In the genomic region with DNA sequence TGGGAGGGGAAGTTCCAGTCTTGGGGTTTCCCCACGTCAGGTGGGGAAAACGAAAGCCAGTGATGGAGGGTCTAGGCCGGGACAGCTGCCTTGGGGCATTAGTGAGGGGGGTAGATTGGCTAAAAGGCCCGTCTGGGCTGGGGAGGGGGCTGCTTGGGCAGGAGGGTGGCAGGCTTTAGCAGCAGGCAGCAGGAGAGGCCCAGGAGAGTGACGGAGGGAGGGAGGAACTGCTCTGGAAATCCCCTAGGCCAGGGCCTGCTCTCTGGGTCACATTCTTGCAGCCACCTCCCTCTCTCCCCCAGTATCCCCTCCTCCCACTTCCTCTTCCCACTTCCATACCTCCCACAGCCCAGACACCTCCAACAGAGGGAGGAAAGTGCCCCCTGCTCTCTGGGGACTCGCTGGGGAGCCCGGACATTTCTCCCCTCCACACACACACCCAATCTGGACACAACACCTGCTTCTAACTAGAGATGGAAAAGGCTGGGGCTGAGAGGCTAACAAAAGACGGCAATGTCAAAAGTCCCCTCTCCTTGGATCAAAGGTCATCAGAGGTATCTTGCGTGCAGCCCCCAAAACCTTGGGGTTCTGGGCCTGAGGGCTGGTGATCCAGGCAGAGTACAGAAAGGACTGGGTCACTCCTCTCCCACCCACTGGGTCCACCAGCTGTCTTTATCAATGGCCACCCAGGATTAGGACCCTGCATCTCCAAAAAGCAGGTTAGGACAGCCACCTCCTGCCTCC, we compare ENCODE assay signal across 8 cellular contexts. TPM values are rescaled to one million over a fixed set of nuclear protein-coding genes. Genes with fewer than 3 reads are reported as not detected.
DNase-seq lines count a peak whose midpoint lies in the region; TF ChIP-seq lines count a peak whose summit lies in the region.

No MANE protein-coding gene starts in this region.

- peaks cover 23% of the 10 kb centered on the region for H3K79me2 ChIP-seq in GM23248 (ENCODE audit: insufficient read depth)

- H3K36me3 ChIP-seq in GM23248 (ENCODE audit: low read depth) (no peaks in the 10 kb centered on the region), iPS-18a (ENCODE audit: control insufficient read depth, low read depth, low read length) (peaks cover 22% of the 10 kb centered on the region)

- H3K4me1 Mint-ChIP-seq in activated CD4-positive, alpha-beta memory T cell treated with anti-CD3 and anti-CD28 coated beads for 36 hours (ENCODE audit: low read depth), result peaks cover 35% of the 10 kb centered on the region

- no peak for TF ChIP-seq CTCF in AG10803 (conservative IDR thresholded peaks at IDR 0.05; ENCODE audit: low read length)

- peak overlapping the region; percentile 88 for H3K4me2 ChIP-seq in GM23248 (ENCODE audit: unreplicated experiment)

- no peak overlapping the region for H3K27ac ChIP-seq in GM23248
- no peak overlapping the region for H3K27ac ChIP-seq in iPS-18a (ENCODE audit: low read length)

- in situ Hi-C loops in GM23248 (cut with MboI), result no loop called here

- H3K4me3 Mint-ChIP-seq in activated CD4-positive, alpha-beta memory T cell treated with anti-CD3 and anti-CD28 coated beads for 36 hours, result peak overlapping the region; percentile 97

- H3K9me3 ChIP-seq in GM23248 (ENCODE audit: low read depth) (no peaks in the 10 kb centered on the region), iPS-18a (ENCODE audit: control insufficient read depth, low read depth, low read length) (no peaks in the 10 kb centered on the region)

- H3K9ac ChIP-seq in GM23248 (no peak overlapping the region), iPS-18a (ENCODE audit: low read length) (peak overlapping the region; percentile 16)

- peaks cover under 1% of the 10 kb centered on the region; the same call in 1 of the 2 replicates for H3F3A ChIP-seq in GM23248 (ENCODE audit: insufficient read depth)

- H3K4me1 ChIP-seq in GM23248 (ENCODE audit: insufficient read depth), result peaks cover 20% of the 10 kb centered on the region
- peaks cover 30% of the 10 kb centered on the region for H3K4me1 ChIP-seq in iPS-18a (ENCODE audit: control insufficient read depth, low read depth, low read length)

- H3K4me3 ChIP-seq in AG10803 (ENCODE audit: low read length), result peak overlapping the region; percentile 82
- H3K4me3 ChIP-seq in GM23248, result peak overlapping the region; percentile 87
- H3K4me3 ChIP-seq in iPS-18a (ENCODE audit: low read length), result peak overlapping the region; percentile 81

- CTCF ChIA-PET in activated CD4-positive, alpha-beta memory T cell treated with anti-CD3 and anti-CD28 coated beads for 36 hours (lab: Charles Lee), result interaction anchor here (0.6 to 5.8 kb wide), 9 partner anchors 8 to 91 kb away, joined by 3 to 68 read pairs (median 9); partner anchors contain the start of genes AARS2, HSP90AB1 and SLC29A1

- H3K9me2 ChIP-seq in GM23248 (ENCODE audit: insufficient read depth), result no peaks in the 10 kb centered on the region

- WGBS in GM23248 (ENCODE audit: low coverage in 1 of 2, low lambda C conversion rate in 2 of 2, missing lambda C conversion rate in 2 of 2), 2 experiments, result 58 to 66% methylated on average over 7 to 9 of the region's 9 CpGs

- no peaks in the 10 kb centered on the region for H4K20me1 ChIP-seq in GM23248 (ENCODE audit: insufficient read depth)

- peaks cover 1% of the 10 kb centered on the region for H3K27me3 Mint-ChIP-seq in activated CD4-positive, alpha-beta memory T cell treated with anti-CD3 and anti-CD28 coated beads for 36 hours

- POLR2A ChIA-PET in activated CD4-positive, alpha-beta memory T cell treated with anti-CD3 and anti-CD28 coated beads for 36 hours (lab: Charles Lee), result interaction anchor here (1.0 to 4.7 kb wide), 5 partner anchors 9 to 40 kb away, joined by 3 to 79 read pairs (median 4); partner anchors contain the start of genes HSP90AB1 and SLC29A1

- H3K27me3 ChIP-seq in GM23248 (replicated peaks; ENCODE audit: insufficient read depth), result peaks cover 4% of the 10 kb centered on the region; the same call in 1 of the 2 replicates
- no peaks in the 10 kb centered on the region for H3K27me3 ChIP-seq in iPS-18a (ENCODE audit: control insufficient read depth, insufficient read depth, low read length)

- no peak for DNase-seq in AG10803 (ENCODE audit: low read depth)
- no peak for DNase-seq in GM23248
- peak; percentile 68 for DNase-seq in activated CD4-positive, alpha-beta memory T cell treated with anti-CD3 and anti-CD28 coated beads for 36 hours
- DNase-seq in stimulated activated CD8-positive, alpha-beta memory T cell treated with anti-CD3 and anti-CD28 coated beads, Interleukin-4, amount 100 ng/mL, for 48 hours, result peak; percentile 57
- DNase-seq in NCI-H748 treated with DMSO at 0.1 percent for 48 hours (lab: John Stamatoyannopoulos, UW), result no peak
- DNase-seq in cortex of kidney (lab: John Stamatoyannopoulos, UW), result no peak
- no peak for DNase-seq in NCI-H69 (lab: John Stamatoyannopoulos, UW)

- intact Hi-C loops in activated CD4-positive, alpha-beta memory T cell treated with anti-CD3 and anti-CD28 coated beads for 36 hours (cut with micrococcal nuclease), result loop anchor here (2.0 kb wide), 2 partner anchors 27 to 41 kb away; partner anchors contain the start of gene SLC29A1

- H2AFZ ChIP-seq in GM23248, result no peak overlapping the region

- H3K9me3 Mint-ChIP-seq in activated CD4-positive, alpha-beta memory T cell treated with anti-CD3 and anti-CD28 coated beads for 36 hours, result no peaks in the 10 kb centered on the region

- H3K36me3 Mint-ChIP-seq in activated CD4-positive, alpha-beta memory T cell treated with anti-CD3 and anti-CD28 coated beads for 36 hours, result peaks cover 27% of the 10 kb centered on the region

- peak overlapping the region; percentile 94 for H3K27ac Mint-ChIP-seq in activated CD4-positive, alpha-beta memory T cell treated with anti-CD3 and anti-CD28 coated beads for 36 hours

RNA-seq across cellular contexts. Expression of gene NFKBIE, which starts 1.8 kb away (rescaled TPM):
- 2.3 and 6.3 TPM in 2 replicates for total RNA-seq in GM23248 (2014; rRNA removed; shearing (Covaris generic))
- polyA plus RNA-seq in GM23248 (2016; fragmentation: Nextera tagmentation; extraction: Ambion mirVana), result 3.5 and 4.5 TPM in 2 replicates
- 10 to 100 TPM; 24.7 to 25.1 TPM for total RNA-seq in activated CD4-positive, alpha-beta memory T cell treated with anti-CD3 and anti-CD28 coated beads for 36 hours

RNA-seq across cellular contexts. Expression of gene SLC35B2, which starts 6.2 kb away (rescaled TPM):
- 106 and 114 TPM in 2 replicates for total RNA-seq in GM23248 (2014; rRNA removed; shearing (Covaris generic))
- polyA plus RNA-seq in GM23248 (2016; fragmentation: Nextera tagmentation; extraction: Ambion mirVana), result 101 and 103 TPM in 2 replicates
- total RNA-seq in activated CD4-positive, alpha-beta memory T cell treated with anti-CD3 and anti-CD28 coated beads for 36 hours, result 10 to 100 TPM; 16.5 to 16.8 TPM

RNA-seq across cellular contexts. Expression of gene TMEM151B, which starts 6.7 kb away (rescaled TPM):
- not detected in 2 replicates for total RNA-seq in GM23248 (2014; rRNA removed; shearing (Covaris generic))
- not detected in 2 replicates for polyA plus RNA-seq in GM23248 (2016; fragmentation: Nextera tagmentation; extraction: Ambion mirVana)
- total RNA-seq in activated CD4-positive, alpha-beta memory T cell treated with anti-CD3 and anti-CD28 coated beads for 36 hours, result under 1 TPM; 0.07 to 0.12 TPM

RNA-seq across cellular contexts. Expression of gene HSP90AB1, which starts 16.6 kb away (rescaled TPM):
- total RNA-seq in GM23248 (2014; rRNA removed; shearing (Covaris generic)), result 686 and 732 TPM in 2 replicates
- 392 and 395 TPM in 2 replicates for polyA plus RNA-seq in GM23248 (2016; fragmentation: Nextera tagmentation; extraction: Ambion mirVana)
- 1,000 to 10,000 TPM; 1,671 to 1,695 TPM for total RNA-seq in activated CD4-positive, alpha-beta memory T cell treated with anti-CD3 and anti-CD28 coated beads for 36 hours

RNA-seq across cellular contexts. Expression of gene SLC29A1, which starts 40.1 kb away (rescaled TPM):
- total RNA-seq in GM23248 (2014; rRNA removed; shearing (Covaris generic)), result 12.2 and 17.1 TPM in 2 replicates
- polyA plus RNA-seq in GM23248 (2016; fragmentation: Nextera tagmentation; extraction: Ambion mirVana), result 18.4 and 19.2 TPM in 2 replicates
- 10 to 100 TPM; 47.6 to 50.0 TPM for total RNA-seq in activated CD4-positive, alpha-beta memory T cell treated with anti-CD3 and anti-CD28 coated beads for 36 hours

Comparison
In these comparisons a context has a peak if more than half of its experiments do, and no peak if none do; other contexts are left out.
1. DNase-seq: peak in activated CD4-positive, alpha-beta memory T cell treated with anti-CD3 and anti-CD28 coated beads for 36 hours (single experiment) and stimulated activated CD8-positive, alpha-beta memory T cell treated with anti-CD3 and anti-CD28 coated beads, Interleukin-4, amount 100 ng/mL, for 48 hours (single experiment); none in AG10803 (single experiment), GM23248 (single experiment), NCI-H748 treated with DMSO at 0.1 percent for 48 hours (single experiment), cortex of kidney (single experiment) and NCI-H69 (single experiment).
2. Peak in every context shown above with its lines, with median percentiles within 50 percentile points of each other: H3K4me3 ChIP-seq.